ENCODE assay signal across 11 cellular contexts in the genomic region with DNA sequence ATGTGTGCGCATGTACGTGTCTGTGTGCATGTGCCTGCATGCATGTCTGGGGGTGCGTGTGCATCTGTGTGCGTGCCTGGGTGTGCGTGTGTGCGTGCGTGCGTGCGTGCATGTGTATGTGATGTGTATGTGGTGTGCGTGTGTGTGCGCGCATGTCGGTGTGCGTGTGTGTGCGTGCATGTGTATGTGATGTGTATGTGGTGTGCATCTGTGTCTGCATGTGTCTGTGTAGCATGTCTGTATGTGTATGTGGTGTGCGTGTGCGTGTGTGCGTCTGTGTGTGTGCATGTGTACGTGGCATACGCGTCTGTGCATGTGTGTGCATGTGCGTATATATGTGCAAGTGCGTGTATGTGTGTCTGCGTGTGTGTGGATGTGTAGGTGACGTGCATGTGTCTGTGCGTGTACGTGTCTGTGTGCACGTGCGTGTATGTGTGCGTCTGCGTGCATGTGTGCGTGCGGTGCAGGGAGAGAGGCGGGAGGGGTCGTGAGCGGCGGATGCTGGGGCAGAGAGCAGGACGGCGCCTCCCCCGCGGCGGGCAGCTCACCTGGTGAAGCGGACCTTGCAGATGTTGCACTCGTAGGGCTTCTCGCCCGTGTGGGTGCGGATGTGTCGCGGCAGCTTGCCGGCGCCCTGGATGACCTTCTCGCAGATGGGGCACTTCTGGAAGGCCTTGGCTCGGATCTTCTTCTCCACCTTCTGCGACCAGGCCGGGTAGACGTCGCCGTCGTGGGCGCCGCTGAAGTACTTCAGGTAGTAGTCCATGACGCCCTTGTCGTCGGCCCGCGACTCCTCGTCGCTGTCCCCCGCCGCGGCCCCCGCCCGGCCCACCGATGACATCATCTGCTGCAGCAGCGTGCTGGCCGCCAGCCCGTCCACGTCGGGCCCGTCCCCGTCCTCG. TPM values are rescaled to one million over a fixed set of nuclear protein-coding genes. Genes with fewer than 3 reads are reported as not detected.
DNase-seq lines count a peak whose midpoint lies in the region; ATAC-seq and TF ChIP-seq lines count a peak whose summit lies in the region.
"Had no signal": no experiment of that assay in that cellular context is flagged by ENCODE, and none has a peak within 500 bp of the region (broad histone marks: within the 10 kb centered on the region; RNA-seq: fewer than 3 reads in every experiment).

No MANE protein-coding gene starts in this region.

- H3K4me1 Mint-ChIP-seq in CD4-positive, CD25-positive, alpha-beta regulatory T cell = peaks cover 4 to 52% (median 30%) of the 10 kb centered on the region in 4 donors
- H3K4me1 Mint-ChIP-seq in IgD-negative memory B cell (peaks cover 8 to 29% (median 26%) of the 10 kb centered on the region in 3 donors), neural progenitor cell (peaks cover 11% of the 10 kb centered on the region)

- DNase-seq in CD4-positive, CD25-positive, alpha-beta regulatory T cell = no peak
- no peak for DNase-seq in dorsolateral prefrontal cortex
- DNase-seq in neural progenitor cell (ENCODE audit: low spot score) = no peak
- no peak for DNase-seq in stimulated activated CD4-positive, alpha-beta T cell treated with anti-CD3 and anti-CD28 coated beads, Interleukin-15, amount 100 ng/mL, for 24 hours
- DNase-seq in MM.1S = no peak
- DNase-seq in KG1 (lab: John Stamatoyannopoulos, UW) = no peak
- DNase-seq: activated gamma-delta T cell treated with Interleukin-2 at 50 U/mL for 16 hours, NCI-H524 treated with DMSO at 0.1 percent for 48 hours had no signal

- H3K4me3 ChIP-seq in CD4-positive, CD25-positive, alpha-beta regulatory T cell (ENCODE audit: low read depth, low read length) = no peak overlapping the region
- peak overlapping the region in 17 of 59 donors; percentile 0 to 44 (median 34) for H3K4me3 ChIP-seq in dorsolateral prefrontal cortex
- H3K4me3 ChIP-seq in neural progenitor cell = no peak overlapping the region
- H3K4me3 ChIP-seq in gastroesophageal sphincter = peak overlapping the region in 1 of 2 donors; percentile 15
- H3K4me3 ChIP-seq in MM.1S (ENCODE audit: low read length) = no peak overlapping the region
- H3K4me3 ChIP-seq: uterus had no signal

- no peak for ATAC-seq in CD4-positive, CD25-positive, alpha-beta regulatory T cell (ENCODE audit: low read depth in 2 of 2)
- ATAC-seq in gastroesophageal sphincter = no peak

- H3K9ac ChIP-seq in neural progenitor cell (no peak overlapping the region), MM.1S (ENCODE audit: low read length) (no peak overlapping the region)

- no peak overlapping the region for H3K27ac ChIP-seq in CD4-positive, CD25-positive, alpha-beta regulatory T cell (ENCODE audit: insufficient read depth, low read length, poor library complexity, severe bottlenecking)
- H3K27ac ChIP-seq in dorsolateral prefrontal cortex (peak overlapping the region in 56 of 59 donors; percentile 11 to 99 (median 87)), neural progenitor cell (no peak overlapping the region), gastroesophageal sphincter (peak overlapping the region in 1 of 4 donors; percentile 78), MM.1S (ENCODE audit: low read length) (no peak overlapping the region)

- H3F3A ChIP-seq in neural progenitor cell (ENCODE audit: low read depth) (no peaks in the 10 kb centered on the region), MM.1S (ENCODE audit: insufficient read depth, low read length) (no peaks in the 10 kb centered on the region)

- no peak for TF ChIP-seq POLR2A in gastroesophageal sphincter (IDR thresholded peaks at IDR 0.05)

- TF ChIP-seq CTCF in dorsolateral prefrontal cortex (IDR thresholded peaks at IDR 0.05 in 54 of 56, conservative IDR thresholded peaks at IDR 0.05 in 2 of 56; ENCODE audit: low read depth in 1 of 56, partially characterized antibody in 56 of 56) (no peak), neural progenitor cell (IDR thresholded peaks at IDR 0.05) (no peak), gastroesophageal sphincter (IDR thresholded peaks at IDR 0.05) (no peak), MM.1S (IDR thresholded peaks at IDR 0.05; ENCODE audit: low read length) (no peak)

- intact Hi-C loops in dorsolateral prefrontal cortex (cut with DNase I) = no loop called here

- H3K4me3 Mint-ChIP-seq in CD4-positive, CD25-positive, alpha-beta regulatory T cell = peak overlapping the region; percentile 2 to 96 (median 54)
- H3K4me3 Mint-ChIP-seq in IgD-negative memory B cell = peak overlapping the region; percentile 30 to 74 (median 65)
- peak overlapping the region; percentile 27 for H3K4me3 Mint-ChIP-seq in neural progenitor cell

- no peaks in the 10 kb centered on the region for H3K9me3 ChIP-seq in CD4-positive, CD25-positive, alpha-beta regulatory T cell (ENCODE audit: control insufficient read depth in 2 of 2, low read length in 2 of 2)
- H3K9me3 ChIP-seq in neural progenitor cell (ENCODE audit: low read depth) (no peaks in the 10 kb centered on the region), gastroesophageal sphincter (no peaks in the 10 kb centered on the region), MM.1S (replicated peaks; ENCODE audit: insufficient read depth, low read length) (no peaks in the 10 kb centered on the region)
- H3K9me3 ChIP-seq: uterus had no signal

- no peak for TF ChIP-seq EP300 in gastroesophageal sphincter (IDR thresholded peaks at IDR 0.05)

- H3K27me3 Mint-ChIP-seq in CD4-positive, CD25-positive, alpha-beta regulatory T cell = no peaks in the 10 kb centered on the region
- no peaks in the 10 kb centered on the region for H3K27me3 Mint-ChIP-seq in IgD-negative memory B cell
- H3K27me3 Mint-ChIP-seq in neural progenitor cell (ENCODE audit: insufficient read depth, low read depth) = peaks cover 5% of the 10 kb centered on the region

- WGBS in gastroesophageal sphincter (ENCODE audit: low coverage in 1 of 2), 2 donors = 75 to 81% methylated on average over 18 to 35 of the region's 82 CpGs

- no peak overlapping the region for H2AFZ ChIP-seq in neural progenitor cell (replicated peaks)
- no peak overlapping the region for H2AFZ ChIP-seq in MM.1S (ENCODE audit: low read length)

- H3K9me2 ChIP-seq in MM.1S (replicated peaks; ENCODE audit: insufficient read depth, low read length) = no peaks in the 10 kb centered on the region

- H3K79me2 ChIP-seq in neural progenitor cell (ENCODE audit: low read depth) (peaks cover 43% of the 10 kb centered on the region), MM.1S (ENCODE audit: low read length) (peaks cover 90% of the 10 kb centered on the region)

- H4K20me1 ChIP-seq in neural progenitor cell (ENCODE audit: low read depth) = peaks cover 54% of the 10 kb centered on the region
- peaks cover 33% of the 10 kb centered on the region for H4K20me1 ChIP-seq in MM.1S (ENCODE audit: insufficient read depth, low read length)

- peaks cover 0 to 4% (median 0%) of the 10 kb centered on the region in 7 donors for H3K9me3 Mint-ChIP-seq in CD4-positive, CD25-positive, alpha-beta regulatory T cell
- H3K9me3 Mint-ChIP-seq in IgD-negative memory B cell (no peaks in the 10 kb centered on the region), neural progenitor cell (no peaks in the 10 kb centered on the region)

- H3K4me1 ChIP-seq in CD4-positive, CD25-positive, alpha-beta regulatory T cell (ENCODE audit: control insufficient read depth, insufficient read depth, low read length, poor library complexity, severe bottlenecking) = peaks cover 28% of the 10 kb centered on the region
- H3K4me1 ChIP-seq in neural progenitor cell (no peaks in the 10 kb centered on the region), gastroesophageal sphincter (peaks cover 0 to 87% (median 39%) of the 10 kb centered on the region in 3 donors), MM.1S (ENCODE audit: low read length) (no peaks in the 10 kb centered on the region)

- no peak overlapping the region for H3K4me2 ChIP-seq in neural progenitor cell
- no peak overlapping the region for H3K4me2 ChIP-seq in MM.1S (ENCODE audit: low read depth, low read length)

- H3K27me3 ChIP-seq in CD4-positive, CD25-positive, alpha-beta regulatory T cell (ENCODE audit: control insufficient read depth, insufficient read depth, low read length) = no peaks in the 10 kb centered on the region
- H3K27me3 ChIP-seq in dorsolateral prefrontal cortex (no peaks in the 10 kb centered on the region), neural progenitor cell (no peaks in the 10 kb centered on the region), gastroesophageal sphincter (no peaks in the 10 kb centered on the region), MM.1S (replicated peaks; ENCODE audit: insufficient read depth, low read length) (no peaks in the 10 kb centered on the region)
- H3K27me3 ChIP-seq: uterus had no signal

- H3K36me3 Mint-ChIP-seq in CD4-positive, CD25-positive, alpha-beta regulatory T cell = peaks cover 44% of the 10 kb centered on the region
- H3K36me3 Mint-ChIP-seq in IgD-negative memory B cell (peaks cover 5% of the 10 kb centered on the region), neural progenitor cell (peaks cover 22% of the 10 kb centered on the region)

- H3K27ac Mint-ChIP-seq in CD4-positive, CD25-positive, alpha-beta regulatory T cell = peak overlapping the region; percentile 59 to 92 (median 92)
- peak overlapping the region; percentile 2 to 85 (median 78) for H3K27ac Mint-ChIP-seq in IgD-negative memory B cell
- H3K27ac Mint-ChIP-seq in neural progenitor cell = no peak overlapping the region

- H3K36me3 ChIP-seq in CD4-positive, CD25-positive, alpha-beta regulatory T cell (ENCODE audit: control insufficient read depth, insufficient read depth, low read length) = peaks cover 47% of the 10 kb centered on the region
- H3K36me3 ChIP-seq in neural progenitor cell = no peaks in the 10 kb centered on the region
- H3K36me3 ChIP-seq in gastroesophageal sphincter = peaks cover 0 to 68% of the 10 kb centered on the region in 2 donors
- H3K36me3 ChIP-seq in MM.1S (replicated peaks; ENCODE audit: insufficient read depth, low read length) = peaks cover 13% of the 10 kb centered on the region
- H3K36me3 ChIP-seq: uterus had no signal

RNA-seq across cellular contexts. Expression of gene ZBTB7A, which starts 13.0 kb away (rescaled TPM):
- total RNA-seq in CD4-positive, CD25-positive, alpha-beta regulatory T cell = 50.5 TPM
- polyA plus RNA-seq in CD4-positive, CD25-positive, alpha-beta regulatory T cell = 10 to 100 TPM; 19.6 to 30.4 (median 23.7) TPM
- 75.7 TPM for polyA plus RNA-seq in IgD-negative memory B cell
- total RNA-seq in dorsolateral prefrontal cortex = 100 to 1,000 TPM in 60 of 120 experiments, 10 to 100 TPM in 60; 61.2 to 152 (median 99.8) TPM
- total RNA-seq in neural progenitor cell (ENCODE audit: low replicate concordance) = 4.0 and 10.0 TPM in 2 replicates
- 100 to 1,000 TPM in 1 of 4 donors, 10 to 100 TPM in 3; 65.6 to 122 (median 82.4) TPM for total RNA-seq in gastroesophageal sphincter

RNA-seq across cellular contexts. Expression of gene PIAS4, which starts 46.1 kb away (rescaled TPM):
- 25.4 TPM for total RNA-seq in CD4-positive, CD25-positive, alpha-beta regulatory T cell
- polyA plus RNA-seq in CD4-positive, CD25-positive, alpha-beta regulatory T cell = 10 to 100 TPM in 1 of 4 donors, 1 to 10 TPM in 3; 4.1 to 10.4 (median 4.4) TPM
- 8.9 TPM for polyA plus RNA-seq in IgD-negative memory B cell
- total RNA-seq in dorsolateral prefrontal cortex (10 to 100 TPM; 24.8 to 57.8 (median 38.6) TPM), neural progenitor cell (ENCODE audit: low replicate concordance) (17.0 and 34.1 TPM in 2 replicates), gastroesophageal sphincter (10 to 100 TPM; 15.3 to 26.4 (median 16.8) TPM)

Comparison
In these comparisons a context has a peak if more than half of its experiments do, and no peak if none do; other contexts are left out.
1. H3K27ac ChIP-seq: peak in dorsolateral prefrontal cortex (56 of 59); none in CD4-positive, CD25-positive, alpha-beta regulatory T cell (single experiment), neural progenitor cell (single experiment) and MM.1S (single experiment).
2. Peak in every context shown above with its lines, with median percentiles within 50 percentile points of each other: H3K4me3 Mint-ChIP-seq.